ENCODE assay signal across 2 cellular contexts in genomic region chr2:20172273-20173052, GRCh38.
TF ChIP-seq lines count a peak whose summit lies in the region.

No MANE protein-coding gene starts in this region.

TF ChIP-seq in GM23338, 12 proteins besides CTCF, POLR2A, EP300 and RAD21:
- TF ChIP-seq, protein P1, sequence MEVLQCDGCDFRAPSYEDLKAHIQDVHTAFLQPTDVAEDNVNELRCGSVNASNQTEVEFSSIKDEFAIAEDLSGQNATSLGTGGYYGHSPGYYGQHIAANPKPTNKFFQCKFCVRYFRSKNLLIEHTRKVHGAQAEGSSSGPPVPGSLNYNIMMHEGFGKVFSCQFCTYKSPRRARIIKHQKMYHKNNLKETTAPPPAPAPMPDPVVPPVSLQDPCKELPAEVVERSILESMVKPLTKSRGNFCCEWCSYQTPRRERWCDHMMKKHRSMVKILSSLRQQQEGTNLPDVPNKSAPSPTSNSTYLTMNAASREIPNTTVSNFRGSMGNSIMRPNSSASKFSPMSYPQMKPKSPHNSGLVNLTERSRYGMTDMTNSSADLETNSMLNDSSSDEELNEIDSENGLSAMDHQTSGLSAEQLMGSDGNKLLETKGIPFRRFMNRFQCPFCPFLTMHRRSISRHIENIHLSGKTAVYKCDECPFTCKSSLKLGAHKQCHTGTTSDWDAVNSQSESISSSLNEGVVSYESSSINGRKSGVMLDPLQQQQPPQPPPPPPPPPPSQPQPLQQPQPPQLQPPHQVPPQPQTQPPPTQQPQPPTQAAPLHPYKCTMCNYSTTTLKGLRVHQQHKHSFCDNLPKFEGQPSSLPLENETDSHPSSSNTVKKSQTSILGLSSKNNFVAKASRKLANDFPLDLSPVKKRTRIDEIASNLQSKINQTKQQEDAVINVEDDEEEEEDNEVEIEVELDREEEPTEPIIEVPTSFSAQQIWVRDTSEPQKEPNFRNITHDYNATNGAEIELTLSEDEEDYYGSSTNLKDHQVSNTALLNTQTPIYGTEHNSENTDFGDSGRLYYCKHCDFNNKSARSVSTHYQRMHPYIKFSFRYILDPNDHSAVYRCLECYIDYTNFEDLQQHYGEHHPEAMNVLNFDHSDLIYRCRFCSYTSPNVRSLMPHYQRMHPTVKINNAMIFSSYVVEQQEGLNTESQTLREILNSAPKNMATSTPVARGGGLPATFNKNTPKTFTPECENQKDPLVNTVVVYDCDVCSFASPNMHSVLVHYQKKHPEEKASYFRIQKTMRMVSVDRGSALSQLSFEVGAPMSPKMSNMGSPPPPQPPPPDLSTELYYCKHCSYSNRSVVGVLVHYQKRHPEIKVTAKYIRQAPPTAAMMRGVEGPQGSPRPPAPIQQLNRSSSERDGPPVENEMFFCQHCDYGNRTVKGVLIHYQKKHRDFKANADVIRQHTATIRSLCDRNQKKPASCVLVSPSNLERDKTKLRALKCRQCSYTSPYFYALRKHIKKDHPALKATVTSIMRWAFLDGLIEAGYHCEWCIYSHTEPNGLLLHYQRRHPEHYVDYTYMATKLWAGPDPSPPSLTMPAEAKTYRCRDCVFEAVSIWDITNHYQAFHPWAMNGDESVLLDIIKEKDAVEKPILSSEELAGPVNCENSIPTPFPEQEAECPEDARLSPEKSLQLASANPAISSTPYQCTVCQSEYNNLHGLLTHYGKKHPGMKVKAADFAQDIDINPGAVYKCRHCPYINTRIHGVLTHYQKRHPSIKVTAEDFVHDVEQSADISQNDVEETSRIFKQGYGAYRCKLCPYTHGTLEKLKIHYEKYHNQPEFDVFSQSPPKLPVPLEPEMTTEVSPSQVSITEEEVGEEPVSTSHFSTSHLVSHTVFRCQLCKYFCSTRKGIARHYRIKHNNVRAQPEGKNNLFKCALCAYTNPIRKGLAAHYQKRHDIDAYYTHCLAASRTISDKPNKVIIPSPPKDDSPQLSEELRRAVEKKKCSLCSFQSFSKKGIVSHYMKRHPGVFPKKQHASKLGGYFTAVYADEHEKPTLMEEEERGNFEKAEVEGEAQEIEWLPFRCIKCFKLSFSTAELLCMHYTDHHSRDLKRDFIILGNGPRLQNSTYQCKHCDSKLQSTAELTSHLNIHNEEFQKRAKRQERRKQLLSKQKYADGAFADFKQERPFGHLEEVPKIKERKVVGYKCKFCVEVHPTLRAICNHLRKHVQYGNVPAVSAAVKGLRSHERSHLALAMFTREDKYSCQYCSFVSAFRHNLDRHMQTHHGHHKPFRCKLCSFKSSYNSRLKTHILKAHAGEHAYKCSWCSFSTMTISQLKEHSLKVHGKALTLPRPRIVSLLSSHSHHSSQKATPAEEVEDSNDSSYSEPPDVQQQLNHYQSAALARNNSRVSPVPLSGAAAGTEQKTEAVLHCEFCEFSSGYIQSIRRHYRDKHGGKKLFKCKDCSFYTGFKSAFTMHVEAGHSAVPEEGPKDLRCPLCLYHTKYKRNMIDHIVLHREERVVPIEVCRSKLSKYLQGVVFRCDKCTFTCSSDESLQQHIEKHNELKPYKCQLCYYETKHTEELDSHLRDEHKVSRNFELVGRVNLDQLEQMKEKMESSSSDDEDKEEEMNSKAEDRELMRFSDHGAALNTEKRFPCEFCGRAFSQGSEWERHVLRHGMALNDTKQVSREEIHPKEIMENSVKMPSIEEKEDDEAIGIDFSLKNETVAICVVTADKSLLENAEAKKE (CRISPR knock-in tag; IDR thresholded peaks at IDR 0.05), result no peak
- TF ChIP-seq CREB1 (CRISPR knock-in tag; IDR thresholded peaks at IDR 0.05; ENCODE audit: low read depth) (no peak), NANOG (IDR thresholded peaks at IDR 0.05; ENCODE audit: borderline replicate concordance) (no peak), EZH2 (IDR thresholded peaks at IDR 0.05; ENCODE audit: low read depth, unreplicated experiment) (no peak), ETS1 (IDR thresholded peaks at IDR 0.05) (no peak), ZNF331 (CRISPR knock-in tag; IDR thresholded peaks at IDR 0.05; ENCODE audit: low read depth) (no peak)
- TF ChIP-seq, protein P2, sequence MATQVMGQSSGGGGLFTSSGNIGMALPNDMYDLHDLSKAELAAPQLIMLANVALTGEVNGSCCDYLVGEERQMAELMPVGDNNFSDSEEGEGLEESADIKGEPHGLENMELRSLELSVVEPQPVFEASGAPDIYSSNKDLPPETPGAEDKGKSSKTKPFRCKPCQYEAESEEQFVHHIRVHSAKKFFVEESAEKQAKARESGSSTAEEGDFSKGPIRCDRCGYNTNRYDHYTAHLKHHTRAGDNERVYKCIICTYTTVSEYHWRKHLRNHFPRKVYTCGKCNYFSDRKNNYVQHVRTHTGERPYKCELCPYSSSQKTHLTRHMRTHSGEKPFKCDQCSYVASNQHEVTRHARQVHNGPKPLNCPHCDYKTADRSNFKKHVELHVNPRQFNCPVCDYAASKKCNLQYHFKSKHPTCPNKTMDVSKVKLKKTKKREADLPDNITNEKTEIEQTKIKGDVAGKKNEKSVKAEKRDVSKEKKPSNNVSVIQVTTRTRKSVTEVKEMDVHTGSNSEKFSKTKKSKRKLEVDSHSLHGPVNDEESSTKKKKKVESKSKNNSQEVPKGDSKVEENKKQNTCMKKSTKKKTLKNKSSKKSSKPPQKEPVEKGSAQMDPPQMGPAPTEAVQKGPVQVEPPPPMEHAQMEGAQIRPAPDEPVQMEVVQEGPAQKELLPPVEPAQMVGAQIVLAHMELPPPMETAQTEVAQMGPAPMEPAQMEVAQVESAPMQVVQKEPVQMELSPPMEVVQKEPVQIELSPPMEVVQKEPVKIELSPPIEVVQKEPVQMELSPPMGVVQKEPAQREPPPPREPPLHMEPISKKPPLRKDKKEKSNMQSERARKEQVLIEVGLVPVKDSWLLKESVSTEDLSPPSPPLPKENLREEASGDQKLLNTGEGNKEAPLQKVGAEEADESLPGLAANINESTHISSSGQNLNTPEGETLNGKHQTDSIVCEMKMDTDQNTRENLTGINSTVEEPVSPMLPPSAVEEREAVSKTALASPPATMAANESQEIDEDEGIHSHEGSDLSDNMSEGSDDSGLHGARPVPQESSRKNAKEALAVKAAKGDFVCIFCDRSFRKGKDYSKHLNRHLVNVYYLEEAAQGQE (IDR thresholded peaks at IDR 0.05; ENCODE audit: unreplicated experiment), result no peak

TF ChIP-seq in GM12878, 131 proteins besides CTCF, POLR2A, EP300 and RAD21:
- TF ChIP-seq BRCA1 (IDR thresholded peaks at IDR 0.05; ENCODE audit: low read depth, low read length) (no peak), TAF1 (IDR thresholded peaks at IDR 0.05; ENCODE audit: borderline replicate concordance, low read depth, low read length) (no peak), CEBPB (IDR thresholded peaks at IDR 0.05; ENCODE audit: borderline replicate concordance in 1 of 2, low read depth in 2 of 2, low read length in 2 of 2) (no peak), RELA (IDR thresholded peaks at IDR 0.05; ENCODE audit: borderline replicate concordance, partially characterized antibody) (no peak), JUND (IDR thresholded peaks at IDR 0.05; ENCODE audit: low read depth, low read length) (no peak), ZNF274 (IDR thresholded peaks at IDR 0.05; ENCODE audit: insufficient read depth, insufficient read length) (no peak), ASH2L (IDR thresholded peaks at IDR 0.05; ENCODE audit: borderline replicate concordance, low read depth) (no peak), HDAC6 (IDR thresholded peaks at IDR 0.05; ENCODE audit: unreplicated experiment) (no peak), PAX5 (IDR thresholded peaks at IDR 0.05; ENCODE audit: borderline replicate concordance, low read depth, low read length) (no peak), SIN3A (IDR thresholded peaks at IDR 0.05; ENCODE audit: low read depth, low read length) (no peak), MEF2A (IDR thresholded peaks at IDR 0.05; ENCODE audit: insufficient read depth, low read depth, low read length) (no peak), KAT2A (conservative IDR thresholded peaks at IDR 0.05; ENCODE audit: control insufficient read depth, low read depth, low read length) (no peak), CBFB (IDR thresholded peaks at IDR 0.05; ENCODE audit: low read depth) (no peak), CBX3 (IDR thresholded peaks at IDR 0.05; ENCODE audit: borderline replicate concordance, low read depth) (no peak), GATAD2B (conservative IDR thresholded peaks at IDR 0.05; ENCODE audit: low read depth) (no peak), NFIC (IDR thresholded peaks at IDR 0.05; ENCODE audit: low read depth, low read length) (no peak)
- TF ChIP-seq, protein P3, sequence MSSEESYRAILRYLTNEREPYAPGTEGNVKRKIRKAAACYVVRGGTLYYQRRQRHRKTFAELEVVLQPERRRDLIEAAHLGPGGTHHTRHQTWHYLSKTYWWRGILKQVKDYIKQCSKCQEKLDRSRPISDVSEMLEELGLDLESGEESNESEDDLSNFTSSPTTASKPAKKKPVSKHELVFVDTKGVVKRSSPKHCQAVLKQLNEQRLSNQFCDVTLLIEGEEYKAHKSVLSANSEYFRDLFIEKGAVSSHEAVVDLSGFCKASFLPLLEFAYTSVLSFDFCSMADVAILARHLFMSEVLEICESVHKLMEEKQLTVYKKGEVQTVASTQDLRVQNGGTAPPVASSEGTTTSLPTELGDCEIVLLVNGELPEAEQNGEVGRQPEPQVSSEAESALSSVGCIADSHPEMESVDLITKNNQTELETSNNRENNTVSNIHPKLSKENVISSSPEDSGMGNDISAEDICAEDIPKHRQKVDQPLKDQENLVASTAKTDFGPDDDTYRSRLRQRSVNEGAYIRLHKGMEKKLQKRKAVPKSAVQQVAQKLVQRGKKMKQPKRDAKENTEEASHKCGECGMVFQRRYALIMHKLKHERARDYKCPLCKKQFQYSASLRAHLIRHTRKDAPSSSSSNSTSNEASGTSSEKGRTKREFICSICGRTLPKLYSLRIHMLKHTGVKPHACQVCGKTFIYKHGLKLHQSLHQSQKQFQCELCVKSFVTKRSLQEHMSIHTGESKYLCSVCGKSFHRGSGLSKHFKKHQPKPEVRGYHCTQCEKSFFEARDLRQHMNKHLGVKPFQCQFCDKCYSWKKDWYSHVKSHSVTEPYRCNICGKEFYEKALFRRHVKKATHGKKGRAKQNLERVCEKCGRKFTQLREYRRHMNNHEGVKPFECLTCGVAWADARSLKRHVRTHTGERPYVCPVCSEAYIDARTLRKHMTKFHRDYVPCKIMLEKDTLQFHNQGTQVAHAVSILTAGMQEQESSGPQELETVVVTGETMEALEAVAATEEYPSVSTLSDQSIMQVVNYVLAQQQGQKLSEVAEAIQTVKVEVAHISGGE (CRISPR knock-in tag; IDR thresholded peaks at IDR 0.05), result no peak
- TF ChIP-seq, protein P4, sequence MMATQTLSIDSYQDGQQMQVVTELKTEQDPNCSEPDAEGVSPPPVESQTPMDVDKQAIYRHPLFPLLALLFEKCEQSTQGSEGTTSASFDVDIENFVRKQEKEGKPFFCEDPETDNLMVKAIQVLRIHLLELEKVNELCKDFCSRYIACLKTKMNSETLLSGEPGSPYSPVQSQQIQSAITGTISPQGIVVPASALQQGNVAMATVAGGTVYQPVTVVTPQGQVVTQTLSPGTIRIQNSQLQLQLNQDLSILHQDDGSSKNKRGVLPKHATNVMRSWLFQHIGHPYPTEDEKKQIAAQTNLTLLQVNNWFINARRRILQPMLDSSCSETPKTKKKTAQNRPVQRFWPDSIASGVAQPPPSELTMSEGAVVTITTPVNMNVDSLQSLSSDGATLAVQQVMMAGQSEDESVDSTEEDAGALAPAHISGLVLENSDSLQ (IDR thresholded peaks at IDR 0.05), result no peak
- TF ChIP-seq, protein P5, sequence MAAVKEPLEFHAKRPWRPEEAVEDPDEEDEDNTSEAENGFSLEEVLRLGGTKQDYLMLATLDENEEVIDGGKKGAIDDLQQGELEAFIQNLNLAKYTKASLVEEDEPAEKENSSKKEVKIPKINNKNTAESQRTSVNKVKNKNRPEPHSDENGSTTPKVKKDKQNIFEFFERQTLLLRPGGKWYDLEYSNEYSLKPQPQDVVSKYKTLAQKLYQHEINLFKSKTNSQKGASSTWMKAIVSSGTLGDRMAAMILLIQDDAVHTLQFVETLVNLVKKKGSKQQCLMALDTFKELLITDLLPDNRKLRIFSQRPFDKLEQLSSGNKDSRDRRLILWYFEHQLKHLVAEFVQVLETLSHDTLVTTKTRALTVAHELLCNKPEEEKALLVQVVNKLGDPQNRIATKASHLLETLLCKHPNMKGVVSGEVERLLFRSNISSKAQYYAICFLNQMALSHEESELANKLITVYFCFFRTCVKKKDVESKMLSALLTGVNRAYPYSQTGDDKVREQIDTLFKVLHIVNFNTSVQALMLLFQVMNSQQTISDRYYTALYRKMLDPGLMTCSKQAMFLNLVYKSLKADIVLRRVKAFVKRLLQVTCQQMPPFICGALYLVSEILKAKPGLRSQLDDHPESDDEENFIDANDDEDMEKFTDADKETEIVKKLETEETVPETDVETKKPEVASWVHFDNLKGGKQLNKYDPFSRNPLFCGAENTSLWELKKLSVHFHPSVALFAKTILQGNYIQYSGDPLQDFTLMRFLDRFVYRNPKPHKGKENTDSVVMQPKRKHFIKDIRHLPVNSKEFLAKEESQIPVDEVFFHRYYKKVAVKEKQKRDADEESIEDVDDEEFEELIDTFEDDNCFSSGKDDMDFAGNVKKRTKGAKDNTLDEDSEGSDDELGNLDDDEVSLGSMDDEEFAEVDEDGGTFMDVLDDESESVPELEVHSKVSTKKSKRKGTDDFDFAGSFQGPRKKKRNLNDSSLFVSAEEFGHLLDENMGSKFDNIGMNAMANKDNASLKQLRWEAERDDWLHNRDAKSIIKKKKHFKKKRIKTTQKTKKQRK (IDR thresholded peaks at IDR 0.05; ENCODE audit: low read depth, low read length), result no peak
TF ChIP-seq in GM12878: peak in this region for 0.
